In the genomic region with DNA sequence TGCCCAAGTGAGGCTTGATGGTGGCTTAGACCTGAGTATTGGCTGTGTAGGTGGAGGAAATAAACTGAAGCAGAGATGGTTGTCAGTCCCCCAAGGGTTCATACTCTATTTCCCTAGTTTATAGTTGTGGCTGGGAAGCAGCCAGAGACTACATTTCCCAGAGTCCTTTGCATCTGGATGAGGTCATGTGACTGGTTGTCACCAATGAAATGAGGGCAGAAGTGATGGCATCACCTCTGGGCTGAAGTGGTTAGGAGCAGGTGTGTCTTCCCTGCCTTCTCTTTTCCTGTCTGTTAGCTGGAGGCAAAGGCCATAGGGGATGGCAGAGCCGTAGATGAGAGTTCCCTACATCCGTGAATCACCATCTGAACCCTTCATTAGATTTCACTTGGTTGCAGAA, we compare ENCODE assay signal across 1 cellular context.
TF ChIP-seq lines count a peak whose summit lies in the region.

No MANE protein-coding gene starts in this region.

TF ChIP-seq in K562, 482 proteins besides CTCF, POLR2A, EP300 and RAD21 (continued from another document and continues in another):
- TF ChIP-seq, protein P1, sequence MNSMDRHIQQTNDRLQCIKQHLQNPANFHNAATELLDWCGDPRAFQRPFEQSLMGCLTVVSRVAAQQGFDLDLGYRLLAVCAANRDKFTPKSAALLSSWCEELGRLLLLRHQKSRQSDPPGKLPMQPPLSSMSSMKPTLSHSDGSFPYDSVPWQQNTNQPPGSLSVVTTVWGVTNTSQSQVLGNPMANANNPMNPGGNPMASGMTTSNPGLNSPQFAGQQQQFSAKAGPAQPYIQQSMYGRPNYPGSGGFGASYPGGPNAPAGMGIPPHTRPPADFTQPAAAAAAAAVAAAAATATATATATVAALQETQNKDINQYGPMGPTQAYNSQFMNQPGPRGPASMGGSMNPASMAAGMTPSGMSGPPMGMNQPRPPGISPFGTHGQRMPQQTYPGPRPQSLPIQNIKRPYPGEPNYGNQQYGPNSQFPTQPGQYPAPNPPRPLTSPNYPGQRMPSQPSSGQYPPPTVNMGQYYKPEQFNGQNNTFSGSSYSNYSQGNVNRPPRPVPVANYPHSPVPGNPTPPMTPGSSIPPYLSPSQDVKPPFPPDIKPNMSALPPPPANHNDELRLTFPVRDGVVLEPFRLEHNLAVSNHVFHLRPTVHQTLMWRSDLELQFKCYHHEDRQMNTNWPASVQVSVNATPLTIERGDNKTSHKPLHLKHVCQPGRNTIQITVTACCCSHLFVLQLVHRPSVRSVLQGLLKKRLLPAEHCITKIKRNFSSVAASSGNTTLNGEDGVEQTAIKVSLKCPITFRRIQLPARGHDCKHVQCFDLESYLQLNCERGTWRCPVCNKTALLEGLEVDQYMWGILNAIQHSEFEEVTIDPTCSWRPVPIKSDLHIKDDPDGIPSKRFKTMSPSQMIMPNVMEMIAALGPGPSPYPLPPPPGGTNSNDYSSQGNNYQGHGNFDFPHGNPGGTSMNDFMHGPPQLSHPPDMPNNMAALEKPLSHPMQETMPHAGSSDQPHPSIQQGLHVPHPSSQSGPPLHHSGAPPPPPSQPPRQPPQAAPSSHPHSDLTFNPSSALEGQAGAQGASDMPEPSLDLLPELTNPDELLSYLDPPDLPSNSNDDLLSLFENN (IDR thresholded peaks at IDR 0.05; ENCODE audit: low read depth in 2 of 2, low read length in 2 of 2) = no peak
- TF ChIP-seq, protein P2, sequence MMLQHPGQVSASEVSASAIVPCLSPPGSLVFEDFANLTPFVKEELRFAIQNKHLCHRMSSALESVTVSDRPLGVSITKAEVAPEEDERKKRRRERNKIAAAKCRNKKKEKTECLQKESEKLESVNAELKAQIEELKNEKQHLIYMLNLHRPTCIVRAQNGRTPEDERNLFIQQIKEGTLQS (IDR thresholded peaks at IDR 0.05) = peak; percentile 67
- TF ChIP-seq, protein P2 (CRISPR knock-in tag; conservative IDR thresholded peaks at IDR 0.05) = no peak
- TF ChIP-seq MIER1 (IDR thresholded peaks at IDR 0.05; ENCODE audit: low read depth) (no peak), COPS2 (conservative IDR thresholded peaks at IDR 0.05) (no peak), HDAC1 (IDR thresholded peaks at IDR 0.05) (no peak), HMG20B (CRISPR knock-in tag; IDR thresholded peaks at IDR 0.05) (no peak), GABPB2 (CRISPR knock-in tag; conservative IDR thresholded peaks at IDR 0.05) (no peak), ZNF384 (IDR thresholded peaks at IDR 0.05; ENCODE audit: low read depth, low read length) (no peak), ZNF668 (CRISPR knock-in tag; IDR thresholded peaks at IDR 0.05) (no peak), ZNF316 (IDR thresholded peaks at IDR 0.05) (no peak), MCM7 (IDR thresholded peaks at IDR 0.05) (no peak), ZNF311 (CRISPR knock-in tag; IDR thresholded peaks at IDR 0.05) (no peak), CBFA2T2 (conservative IDR thresholded peaks at IDR 0.05) (peak; percentile 33; the same call in 1 of the 2 replicates), SIX5 (IDR thresholded peaks at IDR 0.05; ENCODE audit: borderline replicate concordance in 1 of 2, insufficient read depth in 1 of 2, low read depth in 1 of 2, low read length in 2 of 2) (peak in 1 of 2 experiments; percentile 57; a peak in 2 of 4 replicates), ZNF197 (CRISPR knock-in tag; IDR thresholded peaks at IDR 0.05; ENCODE audit: low read depth) (no peak), CREM (IDR thresholded peaks at IDR 0.05; ENCODE audit: low read depth) (0 out of 2 replicates have a peak, but pooled peaks have one; percentile 18), ZNF324 (CRISPR knock-in tag; IDR thresholded peaks at IDR 0.05) (no peak), CC2D1A (IDR thresholded peaks at IDR 0.05) (no peak), SOX6 (IDR thresholded peaks at IDR 0.05) (no peak), ZBTB8A (IDR thresholded peaks at IDR 0.05; ENCODE audit: partially characterized antibody) (no peak), CEBPB (tag; IDR thresholded peaks at IDR 0.05) (no peak), NR2C1 (IDR thresholded peaks at IDR 0.05) (no peak), NR2C1 (tag; IDR thresholded peaks at IDR 0.05) (no peak), ZNF583 (CRISPR knock-in tag; IDR thresholded peaks at IDR 0.05) (no peak), TEAD2 (tag; IDR thresholded peaks at IDR 0.05) (no peak), ZNF551 (CRISPR knock-in tag; IDR thresholded peaks at IDR 0.05) (no peak), MTA3 (IDR thresholded peaks at IDR 0.05; ENCODE audit: borderline replicate concordance) (no peak), ZNF561 (CRISPR knock-in tag; conservative IDR thresholded peaks at IDR 0.05) (no peak), ELF2 (CRISPR knock-in tag; IDR thresholded peaks at IDR 0.05) (no peak), CAMTA2 (CRISPR knock-in tag; conservative IDR thresholded peaks at IDR 0.05) (no peak), RBM34 (IDR thresholded peaks at IDR 0.05; ENCODE audit: borderline replicate concordance, insufficient read depth, low read length) (no peak), ZNF444 (CRISPR knock-in tag; IDR thresholded peaks at IDR 0.05) (no peak), RAD51 (IDR thresholded peaks at IDR 0.05; ENCODE audit: borderline replicate concordance, low read depth) (peak; percentile 88), FOXJ3 (CRISPR knock-in tag; IDR thresholded peaks at IDR 0.05) (no peak), SMARCA5 (IDR thresholded peaks at IDR 0.05) (no peak), EWSR1 (IDR thresholded peaks at IDR 0.05; ENCODE audit: borderline replicate concordance, low read depth, partially characterized antibody) (no peak)
- TF ChIP-seq, protein P3, sequence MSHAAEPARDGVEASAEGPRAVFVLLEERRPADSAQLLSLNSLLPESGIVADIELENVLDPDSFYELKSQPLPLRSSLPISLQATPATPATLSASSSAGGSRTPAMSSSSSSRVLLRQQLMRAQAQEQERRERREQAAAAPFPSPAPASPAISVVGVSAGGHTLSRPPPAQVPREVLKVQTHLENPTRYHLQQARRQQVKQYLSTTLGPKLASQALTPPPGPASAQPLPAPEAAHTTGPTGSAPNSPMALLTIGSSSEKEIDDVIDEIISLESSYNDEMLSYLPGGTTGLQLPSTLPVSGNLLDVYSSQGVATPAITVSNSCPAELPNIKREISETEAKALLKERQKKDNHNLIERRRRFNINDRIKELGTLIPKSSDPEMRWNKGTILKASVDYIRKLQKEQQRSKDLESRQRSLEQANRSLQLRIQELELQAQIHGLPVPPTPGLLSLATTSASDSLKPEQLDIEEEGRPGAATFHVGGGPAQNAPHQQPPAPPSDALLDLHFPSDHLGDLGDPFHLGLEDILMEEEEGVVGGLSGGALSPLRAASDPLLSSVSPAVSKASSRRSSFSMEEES (CRISPR knock-in tag; IDR thresholded peaks at IDR 0.05) = peak; percentile 92
- TF ChIP-seq, protein P4, sequence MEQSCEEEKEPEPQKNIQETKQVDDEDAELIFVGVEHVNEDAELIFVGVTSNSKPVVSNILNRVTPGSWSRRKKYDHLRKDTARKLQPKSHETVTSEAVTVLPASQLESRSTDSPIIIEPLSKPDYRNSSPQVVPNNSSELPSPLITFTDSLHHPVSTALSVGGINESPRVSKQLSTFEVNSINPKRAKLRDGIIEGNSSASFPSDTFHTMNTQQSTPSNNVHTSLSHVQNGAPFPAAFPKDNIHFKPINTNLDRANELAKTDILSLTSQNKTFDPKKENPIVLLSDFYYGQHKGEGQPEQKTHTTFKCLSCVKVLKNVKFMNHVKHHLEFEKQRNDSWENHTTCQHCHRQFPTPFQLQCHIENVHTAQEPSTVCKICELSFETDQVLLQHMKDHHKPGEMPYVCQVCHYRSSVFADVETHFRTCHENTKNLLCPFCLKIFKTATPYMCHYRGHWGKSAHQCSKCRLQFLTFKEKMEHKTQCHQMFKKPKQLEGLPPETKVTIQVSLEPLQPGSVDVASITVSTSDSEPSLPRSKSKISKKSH (CRISPR knock-in tag; IDR thresholded peaks at IDR 0.05) = no peak
- TF ChIP-seq, protein P5, sequence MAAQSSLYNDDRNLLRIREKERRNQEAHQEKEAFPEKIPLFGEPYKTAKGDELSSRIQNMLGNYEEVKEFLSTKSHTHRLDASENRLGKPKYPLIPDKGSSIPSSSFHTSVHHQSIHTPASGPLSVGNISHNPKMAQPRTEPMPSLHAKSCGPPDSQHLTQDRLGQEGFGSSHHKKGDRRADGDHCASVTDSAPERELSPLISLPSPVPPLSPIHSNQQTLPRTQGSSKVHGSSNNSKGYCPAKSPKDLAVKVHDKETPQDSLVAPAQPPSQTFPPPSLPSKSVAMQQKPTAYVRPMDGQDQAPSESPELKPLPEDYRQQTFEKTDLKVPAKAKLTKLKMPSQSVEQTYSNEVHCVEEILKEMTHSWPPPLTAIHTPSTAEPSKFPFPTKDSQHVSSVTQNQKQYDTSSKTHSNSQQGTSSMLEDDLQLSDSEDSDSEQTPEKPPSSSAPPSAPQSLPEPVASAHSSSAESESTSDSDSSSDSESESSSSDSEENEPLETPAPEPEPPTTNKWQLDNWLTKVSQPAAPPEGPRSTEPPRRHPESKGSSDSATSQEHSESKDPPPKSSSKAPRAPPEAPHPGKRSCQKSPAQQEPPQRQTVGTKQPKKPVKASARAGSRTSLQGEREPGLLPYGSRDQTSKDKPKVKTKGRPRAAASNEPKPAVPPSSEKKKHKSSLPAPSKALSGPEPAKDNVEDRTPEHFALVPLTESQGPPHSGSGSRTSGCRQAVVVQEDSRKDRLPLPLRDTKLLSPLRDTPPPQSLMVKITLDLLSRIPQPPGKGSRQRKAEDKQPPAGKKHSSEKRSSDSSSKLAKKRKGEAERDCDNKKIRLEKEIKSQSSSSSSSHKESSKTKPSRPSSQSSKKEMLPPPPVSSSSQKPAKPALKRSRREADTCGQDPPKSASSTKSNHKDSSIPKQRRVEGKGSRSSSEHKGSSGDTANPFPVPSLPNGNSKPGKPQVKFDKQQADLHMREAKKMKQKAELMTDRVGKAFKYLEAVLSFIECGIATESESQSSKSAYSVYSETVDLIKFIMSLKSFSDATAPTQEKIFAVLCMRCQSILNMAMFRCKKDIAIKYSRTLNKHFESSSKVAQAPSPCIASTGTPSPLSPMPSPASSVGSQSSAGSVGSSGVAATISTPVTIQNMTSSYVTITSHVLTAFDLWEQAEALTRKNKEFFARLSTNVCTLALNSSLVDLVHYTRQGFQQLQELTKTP (IDR thresholded peaks at IDR 0.05; ENCODE audit: low read depth in 1 of 2, partially characterized antibody in 2 of 2) = peak in 1 of 2 experiments; percentile 49
- TF ChIP-seq, protein P6, sequence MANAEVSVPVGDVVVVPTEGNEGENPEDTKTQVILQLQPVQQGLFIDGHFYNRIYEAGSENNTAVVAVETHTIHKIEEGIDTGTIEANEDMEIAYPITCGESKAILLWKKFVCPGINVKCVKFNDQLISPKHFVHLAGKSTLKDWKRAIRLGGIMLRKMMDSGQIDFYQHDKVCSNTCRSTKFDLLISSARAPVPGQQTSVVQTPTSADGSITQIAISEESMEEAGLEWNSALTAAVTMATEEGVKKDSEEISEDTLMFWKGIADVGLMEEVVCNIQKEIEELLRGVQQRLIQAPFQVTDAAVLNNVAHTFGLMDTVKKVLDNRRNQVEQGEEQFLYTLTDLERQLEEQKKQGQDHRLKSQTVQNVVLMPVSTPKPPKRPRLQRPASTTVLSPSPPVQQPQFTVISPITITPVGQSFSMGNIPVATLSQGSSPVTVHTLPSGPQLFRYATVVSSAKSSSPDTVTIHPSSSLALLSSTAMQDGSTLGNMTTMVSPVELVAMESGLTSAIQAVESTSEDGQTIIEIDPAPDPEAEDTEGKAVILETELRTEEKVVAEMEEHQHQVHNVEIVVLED (CRISPR knock-in tag; IDR thresholded peaks at IDR 0.05) = no peak
- TF ChIP-seq, protein P7, sequence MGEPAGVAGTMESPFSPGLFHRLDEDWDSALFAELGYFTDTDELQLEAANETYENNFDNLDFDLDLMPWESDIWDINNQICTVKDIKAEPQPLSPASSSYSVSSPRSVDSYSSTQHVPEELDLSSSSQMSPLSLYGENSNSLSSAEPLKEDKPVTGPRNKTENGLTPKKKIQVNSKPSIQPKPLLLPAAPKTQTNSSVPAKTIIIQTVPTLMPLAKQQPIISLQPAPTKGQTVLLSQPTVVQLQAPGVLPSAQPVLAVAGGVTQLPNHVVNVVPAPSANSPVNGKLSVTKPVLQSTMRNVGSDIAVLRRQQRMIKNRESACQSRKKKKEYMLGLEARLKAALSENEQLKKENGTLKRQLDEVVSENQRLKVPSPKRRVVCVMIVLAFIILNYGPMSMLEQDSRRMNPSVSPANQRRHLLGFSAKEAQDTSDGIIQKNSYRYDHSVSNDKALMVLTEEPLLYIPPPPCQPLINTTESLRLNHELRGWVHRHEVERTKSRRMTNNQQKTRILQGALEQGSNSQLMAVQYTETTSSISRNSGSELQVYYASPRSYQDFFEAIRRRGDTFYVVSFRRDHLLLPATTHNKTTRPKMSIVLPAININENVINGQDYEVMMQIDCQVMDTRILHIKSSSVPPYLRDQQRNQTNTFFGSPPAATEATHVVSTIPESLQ (CRISPR knock-in tag; IDR thresholded peaks at IDR 0.05) = no peak
- TF ChIP-seq, protein P8, sequence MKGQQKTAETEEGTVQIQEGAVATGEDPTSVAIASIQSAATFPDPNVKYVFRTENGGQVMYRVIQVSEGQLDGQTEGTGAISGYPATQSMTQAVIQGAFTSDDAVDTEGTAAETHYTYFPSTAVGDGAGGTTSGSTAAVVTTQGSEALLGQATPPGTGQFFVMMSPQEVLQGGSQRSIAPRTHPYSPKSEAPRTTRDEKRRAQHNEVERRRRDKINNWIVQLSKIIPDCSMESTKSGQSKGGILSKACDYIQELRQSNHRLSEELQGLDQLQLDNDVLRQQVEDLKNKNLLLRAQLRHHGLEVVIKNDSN (CRISPR knock-in tag; IDR thresholded peaks at IDR 0.05) = peak; percentile 82
- TF ChIP-seq, protein P9, sequence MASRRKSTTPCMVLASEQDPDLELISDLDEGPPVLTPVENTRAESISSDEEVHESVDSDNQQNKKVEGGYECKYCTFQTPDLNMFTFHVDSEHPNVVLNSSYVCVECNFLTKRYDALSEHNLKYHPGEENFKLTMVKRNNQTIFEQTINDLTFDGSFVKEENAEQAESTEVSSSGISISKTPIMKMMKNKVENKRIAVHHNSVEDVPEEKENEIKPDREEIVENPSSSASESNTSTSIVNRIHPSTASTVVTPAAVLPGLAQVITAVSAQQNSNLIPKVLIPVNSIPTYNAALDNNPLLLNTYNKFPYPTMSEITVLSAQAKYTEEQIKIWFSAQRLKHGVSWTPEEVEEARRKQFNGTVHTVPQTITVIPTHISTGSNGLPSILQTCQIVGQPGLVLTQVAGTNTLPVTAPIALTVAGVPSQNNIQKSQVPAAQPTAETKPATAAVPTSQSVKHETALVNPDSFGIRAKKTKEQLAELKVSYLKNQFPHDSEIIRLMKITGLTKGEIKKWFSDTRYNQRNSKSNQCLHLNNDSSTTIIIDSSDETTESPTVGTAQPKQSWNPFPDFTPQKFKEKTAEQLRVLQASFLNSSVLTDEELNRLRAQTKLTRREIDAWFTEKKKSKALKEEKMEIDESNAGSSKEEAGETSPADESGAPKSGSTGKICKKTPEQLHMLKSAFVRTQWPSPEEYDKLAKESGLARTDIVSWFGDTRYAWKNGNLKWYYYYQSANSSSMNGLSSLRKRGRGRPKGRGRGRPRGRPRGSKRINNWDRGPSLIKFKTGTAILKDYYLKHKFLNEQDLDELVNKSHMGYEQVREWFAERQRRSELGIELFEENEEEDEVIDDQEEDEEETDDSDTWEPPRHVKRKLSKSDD (conservative IDR thresholded peaks at IDR 0.05; ENCODE audit: low read length) = no peak
